18 cellular contexts compared by ENCODE assay signal in the genomic region with DNA sequence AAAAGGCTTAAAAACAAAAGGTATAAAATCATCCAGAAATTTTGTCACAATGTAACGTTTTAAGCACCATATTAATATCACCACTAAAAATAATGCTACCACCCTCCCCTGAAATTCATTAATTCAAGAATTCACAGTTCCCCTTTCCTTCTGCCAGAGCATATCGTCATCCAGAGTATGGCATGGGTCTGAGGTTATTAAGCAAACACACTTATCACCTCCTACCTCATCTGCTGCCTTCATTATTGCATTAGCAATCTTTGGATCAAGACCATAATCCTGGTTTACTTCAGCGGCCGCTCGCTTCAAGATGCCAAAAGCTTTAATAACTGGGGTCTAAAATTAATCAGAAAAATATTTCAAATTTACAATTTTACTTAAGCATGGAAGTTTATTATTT.
DNase-seq lines count a peak whose midpoint lies in the region; ATAC-seq and FAIRE-seq lines count a peak whose summit lies in the region.
"Had no signal": no experiment of that assay in that cellular context is flagged by ENCODE, and none has a peak within 500 bp of the region (broad histone marks: within the 10 kb centered on the region; RNA-seq: fewer than 3 reads in every experiment).

No MANE protein-coding gene starts in this region.

- DNase-seq in DMS 273 treated with DMSO at 0.1 percent for 48 hours (lab: John Stamatoyannopoulos, UW): peak; percentile 63
- peak; percentile 18 for DNase-seq in NCI-H1694 treated with DMSO at 0.1 percent for 48 hours (lab: John Stamatoyannopoulos, UW)
- peak; percentile 14 for DNase-seq in SIG-M5 (lab: John Stamatoyannopoulos, UW)
- DNase-seq in activated CD8-positive, alpha-beta memory T cell treated with anti-CD3 and anti-CD28 coated beads, Interleukin-2, amount 50 U/mL, for 4 hours: no peak
- DNase-seq in stimulated activated CD4-positive, alpha-beta T cell treated with anti-CD3 and anti-CD28 coated beads, Interleukin-12 subunit alpha, Interleukin-12 subunit beta, amount 100 ng/mL, for 4 hours: no peak
- DNase-seq: ACHN, C1 segment of cervical spinal cord, DMS153, GDM1, NCI-H1417 treated with DMSO at 0.1 percent for 48 hours, NCI-H2029 treated with DMSO at 0.1 percent for 48 hours, NCI-H2171 treated with DMSO at 0.1 percent for 48 hours, NCI-H446 had no signal

- no peak for ATAC-seq in HG02973 (IDR thresholded peaks at IDR 0.05; ENCODE audit: unreplicated experiment)
- ATAC-seq: GM23338, HCT116, Panc1 had no signal

- FAIRE-seq in islet of Langerhans (lab: Jason Lieb, UNC): peak; percentile 38

Comparison
In these comparisons a context has a peak if more than half of its experiments do, and no peak if none do; other contexts are left out.
1. DNase-seq: peak in DMS 273 treated with DMSO at 0.1 percent for 48 hours (single experiment), NCI-H1694 treated with DMSO at 0.1 percent for 48 hours (single experiment) and SIG-M5 (single experiment); none in activated CD8-positive, alpha-beta memory T cell treated with anti-CD3 and anti-CD28 coated beads, Interleukin-2, amount 50 U/mL, for 4 hours (single experiment) and stimulated activated CD4-positive, alpha-beta T cell treated with anti-CD3 and anti-CD28 coated beads, Interleukin-12 subunit alpha, Interleukin-12 subunit beta, amount 100 ng/mL, for 4 hours (single experiment).